ENCODE assay signal across 21 cellular contexts in the genomic region with DNA sequence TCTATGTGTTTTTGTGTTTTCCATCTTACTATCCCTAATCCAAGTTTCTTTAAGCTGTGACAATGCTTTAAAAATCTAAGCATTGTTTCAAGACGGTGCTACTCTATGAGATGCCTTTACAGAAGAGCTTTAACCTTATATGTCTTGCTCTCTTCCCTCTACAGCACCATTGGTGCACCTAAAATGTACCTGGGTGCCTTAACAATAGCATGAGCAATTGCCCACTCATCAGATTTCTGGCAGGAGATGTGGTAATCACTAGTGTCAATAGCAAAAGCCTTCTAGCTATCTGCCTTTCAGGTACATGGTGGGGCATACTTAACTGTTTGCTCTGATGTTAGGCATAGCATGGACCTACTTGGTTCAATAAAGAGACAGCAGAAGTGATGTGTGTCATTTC.
"Had no signal": no experiment of that assay in that cellular context is flagged by ENCODE, and none has a peak within 500 bp of the region (broad histone marks: within the 10 kb centered on the region; RNA-seq: fewer than 3 reads in every experiment).

No MANE protein-coding gene starts in this region.

- ATAC-seq: activated CD8-positive, alpha-beta memory T cell treated with anti-CD3 and anti-CD28 coated beads, Interleukin-2, amount 10 ng/mL, durations not matched to agents 7 days and 5 days; Panc1; T-helper 17 cell; WTC11 had no signal

- H3K4me1 Mint-ChIP-seq: activated CD8-positive, alpha-beta memory T cell treated with anti-CD3 and anti-CD28 coated beads, Interleukin-2, amount 10 ng/mL, durations not matched to agents 7 days and 5 days; activated naive CD4-positive, alpha-beta T cell treated with anti-CD3 and anti-CD28 coated beads, Interleukin-2, amount 10 ng/mL, durations not matched to agents 7 days and 5 days; activated naive CD8-positive, alpha-beta T cell treated with anti-CD3 and anti-CD28 coated beads for 36 hours; T-helper 17 cell had no signal

- H3K27ac Mint-ChIP-seq: activated CD8-positive, alpha-beta memory T cell treated with anti-CD3 and anti-CD28 coated beads, Interleukin-2, amount 10 ng/mL, durations not matched to agents 7 days and 5 days; activated naive CD4-positive, alpha-beta T cell treated with anti-CD3 and anti-CD28 coated beads, Interleukin-2, amount 10 ng/mL, durations not matched to agents 7 days and 5 days; activated naive CD8-positive, alpha-beta T cell treated with anti-CD3 and anti-CD28 coated beads for 36 hours; activated T-cell treated with anti-CD3 and anti-CD28 coated beads, Interleukin-2, amount 50 U/mL, for 24 hours; T-helper 17 cell; WTC11 had no signal

- H3K27me3 Mint-ChIP-seq: activated naive CD4-positive, alpha-beta T cell treated with anti-CD3 and anti-CD28 coated beads, Interleukin-2, amount 10 ng/mL, durations not matched to agents 7 days and 5 days; activated T-cell treated with anti-CD3 and anti-CD28 coated beads, Interleukin-2, amount 50 U/mL, for 24 hours had no signal

- H3K4me3 Mint-ChIP-seq: activated CD8-positive, alpha-beta memory T cell treated with anti-CD3 and anti-CD28 coated beads, Interleukin-2, amount 10 ng/mL, durations not matched to agents 7 days and 5 days; activated naive CD4-positive, alpha-beta T cell treated with anti-CD3 and anti-CD28 coated beads, Interleukin-2, amount 10 ng/mL, durations not matched to agents 7 days and 5 days; activated naive CD8-positive, alpha-beta T cell treated with anti-CD3 and anti-CD28 coated beads for 36 hours; activated T-cell treated with anti-CD3 and anti-CD28 coated beads, Interleukin-2, amount 50 U/mL, for 24 hours; T-helper 17 cell; WTC11 had no signal

- H3K9me3 Mint-ChIP-seq: activated naive CD4-positive, alpha-beta T cell treated with anti-CD3 and anti-CD28 coated beads, Interleukin-2, amount 10 ng/mL, durations not matched to agents 7 days and 5 days; activated naive CD8-positive, alpha-beta T cell treated with anti-CD3 and anti-CD28 coated beads for 36 hours; activated T-cell treated with anti-CD3 and anti-CD28 coated beads, Interleukin-2, amount 50 U/mL, for 24 hours had no signal

- H3K36me3 ChIP-seq: brain microvascular endothelial cell had no signal

- H3K27ac ChIP-seq: brain microvascular endothelial cell had no signal

- DNase-seq: activated CD4-positive, alpha-beta T cell treated with anti-CD3 and anti-CD28 coated beads for 48 hours; activated CD4-positive, alpha-beta T cell treated with anti-CD3 and anti-CD28 coated beads, Interleukin-2, amount 50 U/mL, for 4 hours; activated CD4-positive, CD25-positive, alpha-beta regulatory T cell treated with anti-CD3 and anti-CD28 coated beads, Interleukin-2, amount 50 U/mL, for 72 hours; activated CD8-positive, alpha-beta memory T cell treated with anti-CD3 and anti-CD28 coated beads, Interleukin-2, amount 10 ng/mL, durations not matched to agents 7 days and 5 days; activated gamma-delta T cell treated with Interleukin-2 at 50 U/mL for 16 hours; activated naive CD4-positive, alpha-beta T cell treated with anti-CD3 and anti-CD28 coated beads, Interleukin-2, amount 10 ng/mL, durations not matched to agents 7 days and 5 days; activated naive CD8-positive, alpha-beta T cell treated with anti-CD3 and anti-CD28 coated beads for 36 hours; activated T-cell treated with anti-CD3 and anti-CD28 coated beads, Interleukin-2, amount 50 U/mL, for 24 hours; brain microvascular endothelial cell; KG1; NCI-H1092; NCI-H1417; NCI-H1930; NCI-H2171 treated with DMSO at 0.1 percent for 48 hours; NCI-H226; NCI-H526 treated with DMSO at 0.1 percent for 48 hours; SHP77 treated with DMSO at 0.1 percent for 48 hours; T-helper 17 cell; T-helper 9 cell had no signal

- H3K36me3 Mint-ChIP-seq: activated CD8-positive, alpha-beta memory T cell treated with anti-CD3 and anti-CD28 coated beads, Interleukin-2, amount 10 ng/mL, durations not matched to agents 7 days and 5 days; activated naive CD4-positive, alpha-beta T cell treated with anti-CD3 and anti-CD28 coated beads, Interleukin-2, amount 10 ng/mL, durations not matched to agents 7 days and 5 days; activated naive CD8-positive, alpha-beta T cell treated with anti-CD3 and anti-CD28 coated beads for 36 hours; WTC11 had no signal

- H3K27me3 ChIP-seq: brain microvascular endothelial cell had no signal
